ENCODE assay signal across 14 cellular contexts in genomic region chr1:198161718-198162090, GRCh38. TPM values are rescaled to one million over a fixed set of nuclear protein-coding genes. Genes with fewer than 3 reads are reported as not detected.
DNase-seq lines count a peak whose midpoint lies in the region; ATAC-seq, FAIRE-seq and TF ChIP-seq lines count a peak whose summit lies in the region.
"Had no signal": no experiment of that assay in that cellular context is flagged by ENCODE, and none has a peak within 500 bp of the region (broad histone marks: within the 10 kb centered on the region; RNA-seq: fewer than 3 reads in every experiment).

No MANE protein-coding gene starts in this region.

- H3K9ac ChIP-seq in SK-N-SH (peak overlapping the region; percentile 88; the same call in 1 of the 2 replicates), H9 (ENCODE audit: extremely low read depth, insufficient read length, low read length) (no peak overlapping the region), astrocyte (ENCODE audit: low read length) (no peak overlapping the region)

- H2AFZ ChIP-seq in SK-N-SH (ENCODE audit: low read depth) (no peak overlapping the region), H9 (ENCODE audit: low read length) (no peak overlapping the region), astrocyte (ENCODE audit: low read depth, low read length) (no peak overlapping the region)

- no peak overlapping the region for H3K14ac ChIP-seq in H9 (ENCODE audit: insufficient read depth, low read length)

- peaks cover 3% of the 10 kb centered on the region for H3K79me1 ChIP-seq in H9 (ENCODE audit: insufficient read depth, low read depth, low read length, poor library complexity, severe bottlenecking)

- H3K4me1 Mint-ChIP-seq in H9, result peaks cover 28 to 41% of the 10 kb centered on the region in 2 experiments
- peaks cover 23% of the 10 kb centered on the region for H3K4me1 Mint-ChIP-seq in astrocyte (ENCODE audit: low read depth, unreplicated experiment)
- peaks cover 47% of the 10 kb centered on the region for H3K4me1 Mint-ChIP-seq in nephron

- H3K27ac Mint-ChIP-seq in H9 (peak overlapping the region in 2 of 3 experiments; percentile 13 to 20; a peak in 1 of 7 replicates), astrocyte (ENCODE audit: unreplicated experiment) (peak overlapping the region; percentile 59), nephron (peak overlapping the region; percentile 21 to 98 (median 80))

- no peak overlapping the region for H3K4me2 ChIP-seq in SK-N-SH
- H3K4me2 ChIP-seq in H9 (ENCODE audit: insufficient read depth, insufficient read length, low read length), result no peak overlapping the region
- peak overlapping the region; percentile 2 for H3K4me2 ChIP-seq in astrocyte (ENCODE audit: low read length)

- 93% methylated on average over 2 of the region's 2 CpGs for WGBS in SK-N-SH (ENCODE audit: low lambda C conversion rate)
- WGBS in H9 (ENCODE audit: extremely low coverage, insufficient read length, low lambda C conversion rate), result no CpG with 5 or more reads among the region's 2 CpGs

- TF ChIP-seq CTCF in SK-N-SH (IDR thresholded peaks at IDR 0.05) (no peak), H9 (conservative IDR thresholded peaks at IDR 0.05) (no peak), astrocyte (IDR thresholded peaks at IDR 0.05; ENCODE audit: insufficient read depth, low read depth, low read length) (no peak), nephron (IDR thresholded peaks at IDR 0.05; ENCODE audit: unreplicated experiment in 3 of 3) (no peak)

- H2BK5ac ChIP-seq in H9 (ENCODE audit: insufficient read length, low read length), result no peak overlapping the region

- H3K4me1 ChIP-seq in SK-N-SH (ENCODE audit: control insufficient read depth in 1 of 2, insufficient read depth in 2 of 2, low read depth in 1 of 2, low read length in 1 of 2) (peaks cover 24 to 29% of the 10 kb centered on the region in 2 experiments; a peak in 3 of 4 replicates), H9 (ENCODE audit: insufficient read depth, low read length) (peaks cover 7% of the 10 kb centered on the region; the same call in 1 of the 2 replicates), astrocyte (ENCODE audit: insufficient read depth, low read length) (peaks cover 13% of the 10 kb centered on the region)

- FAIRE-seq in astrocyte (lab: Jason Lieb, UNC), result no peak
- FAIRE-seq: RCC 7860 had no signal

- no peak overlapping the region for H4K8ac ChIP-seq in H9 (replicated peaks; ENCODE audit: insufficient read length, low read depth, low read length)

- H2BK20ac ChIP-seq in H9 (ENCODE audit: low read depth, low read length, poor library complexity, severe bottlenecking), result no peak overlapping the region

- POLR2A ChIA-PET in SK-N-SH (lab: Yijun Ruan, JAX), result no interaction called here

- no peaks in the 10 kb centered on the region for H3K9me2 ChIP-seq in SK-N-SH

- CTCF ChIA-PET in SK-N-SH (lab: Yijun Ruan, JAX), result interaction anchor here (1.0 kb wide), 1 partner anchor 265 kb away, joined by 3 read pairs; no protein-coding TSS in a partner anchor

- H3K56ac ChIP-seq in H9 (ENCODE audit: insufficient read length, low read depth, low read length), result no peak overlapping the region

- no peak overlapping the region for H3K18ac ChIP-seq in H9 (ENCODE audit: insufficient read length, low read depth, low read length)

- no peak overlapping the region for H3K4ac ChIP-seq in H9 (ENCODE audit: low read depth, low read length)

- H4K20me1 ChIP-seq in SK-N-SH (ENCODE audit: insufficient read depth), result peaks cover 71% of the 10 kb centered on the region
- no peaks in the 10 kb centered on the region for H4K20me1 ChIP-seq in H9 (ENCODE audit: control insufficient read depth, insufficient read depth, insufficient read length)
- peaks cover 62% of the 10 kb centered on the region for H4K20me1 ChIP-seq in astrocyte (ENCODE audit: insufficient read depth, low read length)

- H3K79me2 ChIP-seq in SK-N-SH (ENCODE audit: insufficient read depth), result peaks cover 100% of the 10 kb centered on the region
- H3K79me2 ChIP-seq in H9 (ENCODE audit: insufficient read depth, low read length), result peaks cover 4% of the 10 kb centered on the region; the same call in 1 of the 2 replicates
- H3K79me2 ChIP-seq in astrocyte (ENCODE audit: insufficient read depth, low read length), result peaks cover 99% of the 10 kb centered on the region

- H2BK15ac ChIP-seq in H9 (ENCODE audit: low read depth, low read length), result no peak overlapping the region

- TF ChIP-seq EP300 in SK-N-SH (IDR thresholded peaks at IDR 0.05; ENCODE audit: borderline replicate concordance in 1 of 2, low read depth in 1 of 2, low read length in 1 of 2), result no peak

- H3K36me3 Mint-ChIP-seq in H9 (ENCODE audit: insufficient read depth in 1 of 3, low read depth in 3 of 3) (no peaks in the 10 kb centered on the region), astrocyte (ENCODE audit: low read depth, unreplicated experiment) (peaks cover 2% of the 10 kb centered on the region), nephron (ENCODE audit: low read depth) (peaks cover 4% of the 10 kb centered on the region)

- TF ChIP-seq RAD21 in SK-N-SH (IDR thresholded peaks at IDR 0.05; ENCODE audit: low read length), result no peak

- no peak overlapping the region for H4K5ac ChIP-seq in H9 (ENCODE audit: insufficient read length, low read depth, low read length)

- H4K91ac ChIP-seq in H9 (ENCODE audit: insufficient read length, low read depth, low read length), result no peak overlapping the region

- no peak overlapping the region for H2AK5ac ChIP-seq in H9 (ENCODE audit: insufficient read length, low read length)

- H3K23ac ChIP-seq in H9 (ENCODE audit: insufficient read length, low read depth, low read length), result no peak overlapping the region

- H3K4me3 ChIP-seq in SK-N-SH (ENCODE audit: low read depth in 2 of 2, low read length in 1 of 2) (no peak overlapping the region; a peak in 1 of 4 replicates), astrocyte (ENCODE audit: insufficient read depth, low read depth, low read length) (no peak overlapping the region)

- no peak overlapping the region for H3T11ph ChIP-seq in H9 (ENCODE audit: low read length)

- H3K27ac ChIP-seq in SK-N-SH (ENCODE audit: low read depth in 2 of 2, low read length in 1 of 2), result peak overlapping the region; percentile 81 to 97
- H3K27ac ChIP-seq in H9 (ENCODE audit: insufficient read length, low read depth, low read length), result no peak overlapping the region
- no peak overlapping the region for H3K27ac ChIP-seq in astrocyte (ENCODE audit: low read depth, low read length)
- H3K27ac ChIP-seq: 22Rv1 had no signal

- no peak for ATAC-seq in SK-N-SH treated with all-trans-retinoic acid at 6 μM for 48 hours
- ATAC-seq in HG03520 (IDR thresholded peaks at IDR 0.05; ENCODE audit: unreplicated experiment), result no peak
- no peak for ATAC-seq in GM18517 (IDR thresholded peaks at IDR 0.05; ENCODE audit: unreplicated experiment)
- no peak for ATAC-seq in HG03025 (IDR thresholded peaks at IDR 0.05; ENCODE audit: low FRiP score, unreplicated experiment)

- H2BK12ac ChIP-seq in H9 (ENCODE audit: insufficient read length, low read depth, low read length), result no peak overlapping the region

- H3K23me2 ChIP-seq in H9 (ENCODE audit: insufficient read length, low read depth, low read length, poor library complexity, severe bottlenecking), result peaks cover 11% of the 10 kb centered on the region

- no peaks in the 10 kb centered on the region for H3K27me3 Mint-ChIP-seq in H9 (ENCODE audit: low read depth)
- no peaks in the 10 kb centered on the region for H3K27me3 Mint-ChIP-seq in astrocyte (ENCODE audit: low read depth, unreplicated experiment)
- H3K27me3 Mint-ChIP-seq in nephron (ENCODE audit: low read depth), result no peaks in the 10 kb centered on the region

- H3K36me3 ChIP-seq in SK-N-SH (replicated peaks in 1 of 2; ENCODE audit: control insufficient read depth in 1 of 2, insufficient read depth in 2 of 2, low read length in 1 of 2) (peaks cover 2 to 26% of the 10 kb centered on the region in 2 experiments), astrocyte (ENCODE audit: insufficient read depth, low read length) (peaks cover 6% of the 10 kb centered on the region)

- H2BK120ac ChIP-seq in H9 (ENCODE audit: low read depth, low read length, poor library complexity, severe bottlenecking), result no peak overlapping the region

- no peaks in the 10 kb centered on the region; a peak in 1 of 5 replicates for H3K9me3 Mint-ChIP-seq in H9
- no peaks in the 10 kb centered on the region for H3K9me3 Mint-ChIP-seq in astrocyte (ENCODE audit: unreplicated experiment)
- H3K9me3 Mint-ChIP-seq in nephron, result no peaks in the 10 kb centered on the region

- peaks cover 35% of the 10 kb centered on the region for H3F3A ChIP-seq in SK-N-SH (replicated peaks; ENCODE audit: insufficient read depth)

- H3K4me3 Mint-ChIP-seq in H9 (no peak overlapping the region), astrocyte (ENCODE audit: unreplicated experiment) (no peak overlapping the region), nephron (peak overlapping the region in 1 of 3 experiments; percentile 33)

- H3K27me3 ChIP-seq in SK-N-SH (ENCODE audit: insufficient read depth) (no peaks in the 10 kb centered on the region), H9 (ENCODE audit: insufficient read depth, low read length) (no peaks in the 10 kb centered on the region), astrocyte (ENCODE audit: insufficient read depth, low read length) (no peaks in the 10 kb centered on the region)

- no peak for DNase-seq in SK-N-SH
- DNase-seq in H9, result no peak
- DNase-seq in astrocyte (ENCODE audit: low read depth), result no peak
- DNase-seq: activated CD4-positive, alpha-beta T cell treated with anti-CD3 and anti-CD28 coated beads for 4 hours; islet precursor cell; NCI-H2107; stimulated activated CD4-positive, alpha-beta T cell treated with anti-CD3 and anti-CD28 coated beads, Interleukin-4, amount 100 ng/mL, for 4 hours had no signal

- H3K9me3 ChIP-seq in SK-N-SH (no peaks in the 10 kb centered on the region), H9 (ENCODE audit: control insufficient read depth, low read depth, low read length) (no peaks in the 10 kb centered on the region), astrocyte (ENCODE audit: insufficient read depth, low read depth, low read length) (no peaks in the 10 kb centered on the region)

TF ChIP-seq in SK-N-SH, 30 proteins besides CTCF, POLR2A, EP300 and RAD21 (continues in another document):
- TF ChIP-seq FOSL2 (IDR thresholded peaks at IDR 0.05; ENCODE audit: borderline replicate concordance, low read depth) (no peak), GATA2 (CRISPR knock-in tag; IDR thresholded peaks at IDR 0.05) (no peak)

TF ChIP-seq in SK-N-SH treated with all-trans-retinoic acid at 6 μM for 48 hours, 23 proteins besides CTCF, POLR2A, EP300 and RAD21 (continues in another document):
- TF ChIP-seq ZNF70 (CRISPR knock-in tag; IDR thresholded peaks at IDR 0.05), result no peak
- no peak for TF ChIP-seq GLIS3 (CRISPR knock-in tag; IDR thresholded peaks at IDR 0.05)
- TF ChIP-seq ZNF8 (CRISPR knock-in tag; IDR thresholded peaks at IDR 0.05), result no peak
- TF ChIP-seq TCF4 (CRISPR knock-in tag; IDR thresholded peaks at IDR 0.05; ENCODE audit: borderline replicate concordance), result no peak
- TF ChIP-seq ISL1 (CRISPR knock-in tag; IDR thresholded peaks at IDR 0.05), result no peak
- no peak for TF ChIP-seq ZFP30 (CRISPR knock-in tag; IDR thresholded peaks at IDR 0.05)
- TF ChIP-seq BACH2 (CRISPR knock-in tag; IDR thresholded peaks at IDR 0.05; ENCODE audit: borderline replicate concordance), result no peak

RNA-seq across cellular contexts. Expression of gene NEK7, which starts 4.9 kb away (rescaled TPM):
- 85.8 and 146 TPM in 2 replicates for polyA plus RNA-seq in SK-N-SH (2012; rRNA removed)
- 148 and 159 TPM in 2 replicates for polyA plus RNA-seq in SK-N-SH (2012; cell fraction: cytosol; rRNA removed)
- 72.1 and 172 TPM in 2 replicates for polyA plus RNA-seq in SK-N-SH (2012; cell fraction: nucleus; rRNA removed)
- total RNA-seq in H9 (2021), result 9.6 and 10.0 TPM in 2 replicates
- total RNA-seq in astrocyte, result 119 and 125 TPM in 2 replicates

Comparison
In these comparisons a context has a peak if more than half of its experiments do, and no peak if none do; other contexts are left out.
1. H3K27ac ChIP-seq: peak in SK-N-SH (2 of 2); none in H9 (single experiment) and astrocyte (single experiment).
2. H3K27ac Mint-ChIP-seq: peak in every context shown above with its lines; median percentile 80 in nephron; 59 in astrocyte; 16 in H9.
3. RNA of gene NEK7, which starts 4.9 kb away (total RNA-seq): 119 to 125 TPM in astrocyte; 9.6 to 10.0 TPM in H9; every median in the first group is over 10 times any median in the second.